14 cellular contexts compared by ENCODE assay signal in genomic region chr2:197071213-197071612, GRCh38.
DNase-seq lines count a peak whose midpoint lies in the region; ATAC-seq and TF ChIP-seq lines count a peak whose summit lies in the region.
"Had no signal": no experiment of that assay in that cellular context is flagged by ENCODE, and none has a peak within 500 bp of the region (broad histone marks: within the 10 kb centered on the region; RNA-seq: fewer than 3 reads in every experiment).

No MANE protein-coding gene starts in this region.

- H3K9ac ChIP-seq in DND-41 (ENCODE audit: low read depth, low read length): peak overlapping the region; percentile 24

- intact Hi-C loops in A673 (cut with micrococcal nuclease; ENCODE audit: unreplicated experiment): loop anchor here (1.0 to 2.0 kb wide), 2 partner anchors 58 to 145 kb away; partner anchors contain the start of gene PGAP1
- intact Hi-C loops in activated CD8-positive, alpha-beta T cell treated with anti-CD3 and anti-CD28 coated beads for 36 hours (cut with micrococcal nuclease): no loop called here
- intact Hi-C loops in lower leg skin (cut with DNase I; ENCODE audit: low total_unique reads): no loop called here

- peaks cover 78% of the 10 kb centered on the region for H3K36me3 Mint-ChIP-seq in activated CD8-positive, alpha-beta T cell treated with anti-CD3 and anti-CD28 coated beads for 36 hours (ENCODE audit: low read depth)

- peak overlapping the region; percentile 4 for H3K4me3 ChIP-seq in A673 (ENCODE audit: low read depth, low read length, poor library complexity, severe bottlenecking)
- no peak overlapping the region for H3K4me3 ChIP-seq in DND-41 (ENCODE audit: low read depth in 1 of 2, low read length in 2 of 2)
- no peak overlapping the region for H3K4me3 ChIP-seq in lower leg skin (ENCODE audit: low read depth, poor library complexity, severe bottlenecking)
- H3K4me3 ChIP-seq: uterus had no signal

- TF ChIP-seq CTCF in A673 (conservative IDR thresholded peaks at IDR 0.05; ENCODE audit: low read depth, low read length): no peak
- TF ChIP-seq CTCF in DND-41 (IDR thresholded peaks at IDR 0.05; ENCODE audit: borderline replicate concordance, extremely low read depth, low read length, poor library complexity, severe bottlenecking): no peak
- no peak for TF ChIP-seq CTCF in activated CD8-positive, alpha-beta T cell treated with anti-CD3 and anti-CD28 coated beads for 36 hours (IDR thresholded peaks at IDR 0.05)
- no peak for TF ChIP-seq CTCF in lower leg skin (IDR thresholded peaks at IDR 0.05)

- DNase-seq in A673 (ENCODE audit: low spot score): peak; percentile 67
- no peak for DNase-seq in DND-41
- DNase-seq in activated CD8-positive, alpha-beta T cell treated with anti-CD3 and anti-CD28 coated beads for 36 hours: no peak
- DNase-seq in fibroblast of peridontal ligament (ENCODE audit: extremely low read depth): peak; percentile 51
- no peak for DNase-seq in 8988T
- no peak for DNase-seq in lower leg skin (ENCODE audit: low spot score in 2 of 2)
- DNase-seq: BE2C, glutamatergic neuron, H7, mesendoderm, NCI-H1417, uterus had no signal

- no peak for TF ChIP-seq POLR2A in lower leg skin (IDR thresholded peaks at IDR 0.05)

- H3K4me2 ChIP-seq in DND-41 (ENCODE audit: insufficient read depth, low read length): peak overlapping the region; percentile 44

- no peaks in the 10 kb centered on the region for H3K27me3 ChIP-seq in A673 (replicated peaks; ENCODE audit: insufficient read depth, low read depth, low read length, poor library complexity)
- no peaks in the 10 kb centered on the region for H3K27me3 ChIP-seq in DND-41 (ENCODE audit: insufficient read depth, low read length, poor library complexity)
- H3K27me3 ChIP-seq: BE2C, uterus had no signal

- H4K20me1 ChIP-seq in DND-41 (ENCODE audit: insufficient read depth, low read length): no peaks in the 10 kb centered on the region

- CTCF ChIA-PET in A673 (lab: Charles Lee): no interaction called here
- CTCF ChIA-PET in activated CD8-positive, alpha-beta T cell treated with anti-CD3 and anti-CD28 coated beads for 36 hours (lab: Charles Lee): interaction anchor here (1.2 kb wide), 1 partner anchor 42 kb away, joined by 3 read pairs; no protein-coding TSS in a partner anchor

- peak overlapping the region; percentile 98 for H3K27ac ChIP-seq in A673 (ENCODE audit: low read depth, low read length, poor library complexity, severe bottlenecking)
- peak overlapping the region; percentile 84 for H3K27ac ChIP-seq in DND-41 (ENCODE audit: low read length)
- H3K27ac ChIP-seq: uterus had no signal

- H3K27ac Mint-ChIP-seq in activated CD8-positive, alpha-beta T cell treated with anti-CD3 and anti-CD28 coated beads for 36 hours: peak overlapping the region; percentile 88

- no peak for ATAC-seq in DND-41 (ENCODE audit: insufficient read depth, low read depth)
- ATAC-seq in activated CD8-positive, alpha-beta T cell treated with anti-CD3 and anti-CD28 coated beads for 36 hours: no peak
- no peak for ATAC-seq in HG03095 (IDR thresholded peaks at IDR 0.05; ENCODE audit: unreplicated experiment)
- ATAC-seq in GM18511 (IDR thresholded peaks at IDR 0.05; ENCODE audit: unreplicated experiment): no peak

- H3K36me3 ChIP-seq in A673 (ENCODE audit: insufficient read depth, low read length, poor library complexity, severe bottlenecking): peaks cover 2% of the 10 kb centered on the region
- no peaks in the 10 kb centered on the region for H3K36me3 ChIP-seq in DND-41 (ENCODE audit: insufficient read depth, low read length)
- H3K36me3 ChIP-seq: BE2C, uterus had no signal

- no peaks in the 10 kb centered on the region for H3K27me3 Mint-ChIP-seq in activated CD8-positive, alpha-beta T cell treated with anti-CD3 and anti-CD28 coated beads for 36 hours

- no peaks in the 10 kb centered on the region for H3K9me3 ChIP-seq in A673 (ENCODE audit: low read depth, low read length, poor library complexity, severe bottlenecking)
- no peaks in the 10 kb centered on the region for H3K9me3 ChIP-seq in DND-41 (ENCODE audit: insufficient read depth, low read length, severe bottlenecking)
- H3K9me3 ChIP-seq: BE2C, uterus had no signal

- no peak overlapping the region for H2AFZ ChIP-seq in DND-41 (ENCODE audit: low read depth, low read length)

- H3K4me1 Mint-ChIP-seq in activated CD8-positive, alpha-beta T cell treated with anti-CD3 and anti-CD28 coated beads for 36 hours (ENCODE audit: low read depth): peaks cover 65% of the 10 kb centered on the region

- POLR2A ChIA-PET in A673 (lab: Charles Lee; ENCODE audit: low non-redundant PET): interaction anchor here (0.7 to 0.9 kb wide), 2 partner anchors 10 to 109 kb away, joined by 7 to 20 read pairs; no protein-coding TSS in a partner anchor
- POLR2A ChIA-PET in activated CD8-positive, alpha-beta T cell treated with anti-CD3 and anti-CD28 coated beads for 36 hours (lab: Charles Lee): no interaction called here

- H3K4me1 ChIP-seq in A673 (ENCODE audit: insufficient read depth, low read length, poor library complexity, severe bottlenecking): peaks cover 50% of the 10 kb centered on the region
- peaks cover 64% of the 10 kb centered on the region for H3K4me1 ChIP-seq in DND-41 (ENCODE audit: insufficient read depth, low read length)
- H3K4me1 ChIP-seq: BE2C, uterus had no signal

- 49 to 53% methylated on average over 1 of the region's 1 CpG for WGBS in lower leg skin, 2 donors

- TSS peak; percentile 94 for BruUV-seq in A673 (replicated peaks; lab: Mats Ljungman, UMichigan)

- H3K4me3 Mint-ChIP-seq in activated CD8-positive, alpha-beta T cell treated with anti-CD3 and anti-CD28 coated beads for 36 hours: no peak overlapping the region

- peaks cover 11% of the 10 kb centered on the region for H3K9me3 Mint-ChIP-seq in activated CD8-positive, alpha-beta T cell treated with anti-CD3 and anti-CD28 coated beads for 36 hours

- no peaks in the 10 kb centered on the region for H3K79me2 ChIP-seq in DND-41 (ENCODE audit: insufficient read depth, low read length)

Comparison
In these comparisons a context has a peak if more than half of its experiments do, and no peak if none do; other contexts are left out.
1. DNase-seq: peak in A673 (single experiment) and fibroblast of peridontal ligament (single experiment); none in DND-41 (single experiment), activated CD8-positive, alpha-beta T cell treated with anti-CD3 and anti-CD28 coated beads for 36 hours (single experiment), 8988T (single experiment) and lower leg skin (0 of 2).